Comparison of ENCODE assay signal across 7 cellular contexts in the genomic region with DNA sequence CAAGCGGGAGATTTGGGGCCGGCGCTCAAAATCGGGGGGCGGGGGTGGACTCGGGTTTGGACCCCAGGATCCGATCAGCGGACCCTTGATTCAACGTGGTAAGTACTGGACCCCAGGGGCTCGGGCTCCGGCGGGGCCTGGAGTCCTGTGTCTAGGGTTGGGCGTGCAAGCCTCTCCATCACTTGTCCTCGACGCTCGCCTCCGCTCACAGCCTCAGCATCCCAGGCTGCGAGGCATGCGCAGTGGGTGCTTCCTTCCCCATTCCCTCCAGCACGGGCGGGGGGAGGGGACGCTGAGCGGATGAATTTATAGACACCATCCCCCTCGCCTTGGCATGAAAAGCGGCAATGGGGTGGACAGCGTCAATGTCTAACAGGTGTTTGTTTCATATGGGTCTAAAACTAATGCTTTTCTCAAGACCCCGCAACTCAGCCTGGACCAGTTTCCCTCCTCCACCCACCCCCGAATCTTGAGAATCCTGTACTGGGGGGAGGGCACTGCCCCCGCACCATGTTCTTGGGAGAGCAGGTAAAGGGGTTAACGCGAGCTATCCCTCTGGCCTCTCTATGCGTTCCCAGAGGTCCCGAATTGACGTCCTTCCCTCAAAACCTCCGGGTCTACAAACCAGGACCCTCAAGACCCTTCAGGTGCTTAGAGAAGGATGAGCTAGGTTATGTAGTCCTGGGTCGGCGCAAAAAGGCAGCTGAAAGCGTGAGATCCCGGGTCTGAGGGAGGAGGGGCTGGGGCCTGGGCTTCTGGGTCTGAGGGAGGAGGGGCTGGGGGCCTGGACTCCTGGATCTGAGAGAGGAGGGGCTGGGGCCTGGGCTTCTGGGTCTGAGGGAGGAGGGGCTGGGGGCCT. TPM values are rescaled to one million over a fixed set of nuclear protein-coding genes. Genes with fewer than 3 reads are reported as not detected.
DNase-seq lines count a peak whose midpoint lies in the region; ATAC-seq, FAIRE-seq and TF ChIP-seq lines count a peak whose summit lies in the region.

No MANE protein-coding gene starts in this region.

- peak overlapping the region; percentile 52 for H3K4me3 ChIP-seq in brain microvascular endothelial cell (ENCODE audit: low read depth, low read length)
- H3K4me3 ChIP-seq in iPS-11a (ENCODE audit: low read depth, low read length): peak overlapping the region; percentile 42
- H3K4me3 ChIP-seq in sigmoid colon: peak overlapping the region; percentile 32 to 46 (median 39)

- TF ChIP-seq CTCF in brain microvascular endothelial cell (IDR thresholded peaks at IDR 0.05; ENCODE audit: low read depth, low read length, missing control alignments) (no peak), sigmoid colon (IDR thresholded peaks at IDR 0.05) (no peak)

- H3K27ac ChIP-seq in brain microvascular endothelial cell (no peak overlapping the region), sigmoid colon (peak overlapping the region; percentile 32 to 70 (median 58))

- 15 to 16% methylated on average over 39 of the region's 39 CpGs for WGBS in sigmoid colon, 2 donors

- H3K27me3 ChIP-seq in brain microvascular endothelial cell (replicated peaks): no peaks in the 10 kb centered on the region
- H3K27me3 ChIP-seq in sigmoid colon: peaks cover 4 to 35% (median 31%) of the 10 kb centered on the region in 3 donors

- no peak for FAIRE-seq in H54 (lab: Jason Lieb, UNC)

- peak; percentile 74 for DNase-seq in H54 (ENCODE audit: insufficient read length, low spot score)
- DNase-seq in NCI-H526 treated with DMSO at 0.1 percent for 48 hours (lab: John Stamatoyannopoulos, UW): peak; percentile 8
- DNase-seq in brain microvascular endothelial cell: peak; percentile 61
- no peak for DNase-seq in sigmoid colon
- no peak for DNase-seq in RKO (ENCODE audit: low spot score)

- intact Hi-C loops in sigmoid colon (cut with DNase I): loop anchor here (2.0 kb wide), 1 partner anchor 75 kb away; a partner anchor contains a TSS

- H3K36me3 ChIP-seq in brain microvascular endothelial cell (replicated peaks): no peaks in the 10 kb centered on the region
- peaks cover 0 to 17% (median 14%) of the 10 kb centered on the region in 4 donors for H3K36me3 ChIP-seq in sigmoid colon

- in situ Hi-C loops in brain microvascular endothelial cell (cut with HindIII; ENCODE audit: low pct_ligation_motif_present, low sequenced_read_pairs): no loop called here

- no peaks in the 10 kb centered on the region for H3K9me3 ChIP-seq in sigmoid colon

- peaks cover 0 to 31% (median 26%) of the 10 kb centered on the region in 4 donors for H3K4me1 ChIP-seq in sigmoid colon

- ATAC-seq in HG03095 (IDR thresholded peaks at IDR 0.05; ENCODE audit: unreplicated experiment): no peak

- TF ChIP-seq EP300 in sigmoid colon (IDR thresholded peaks at IDR 0.05): no peak

- TF ChIP-seq POLR2A in H54 (IDR thresholded peaks at IDR 0.05; ENCODE audit: low read depth, low read length): peak; percentile 25; the same call in 1 of the 2 replicates
- no peak for TF ChIP-seq POLR2A in sigmoid colon (IDR thresholded peaks at IDR 0.05)

RNA-seq across cellular contexts. Expression of a gene that starts 0.6 kb away (rescaled TPM):
- 10 to 100 TPM in 1 of 4 donors, 1 to 10 TPM in 3; 3.6 to 28.5 (median 4.3) TPM for total RNA-seq in sigmoid colon
- polyA plus RNA-seq in sigmoid colon: 1 to 10 TPM in 2 of 3 donors, under 1 TPM in 1; 0.69 to 4.2 (median 2.4) TPM

RNA-seq across cellular contexts. Expression of a gene that starts 2.1 kb away (rescaled TPM):
- 1 to 10 TPM in 3 of 4 donors, under 1 TPM in 1; 0.49 to 1.7 (median 1.5) TPM for total RNA-seq in sigmoid colon
- 1 to 10 TPM in 1 of 3 donors, not detected in 2; 3.1 TPM for polyA plus RNA-seq in sigmoid colon

RNA-seq across cellular contexts. Expression of a gene that starts 14.4 kb away (rescaled TPM):
- total RNA-seq in sigmoid colon: 100 to 1,000 TPM; 106 to 175 (median 160) TPM
- polyA plus RNA-seq in sigmoid colon: 100 to 1,000 TPM in 2 of 3 donors, 10 to 100 TPM in 1; 84.1 to 172 (median 101) TPM

RNA-seq across cellular contexts. Expression of a gene that starts 25.7 kb away (rescaled TPM):
- total RNA-seq in sigmoid colon: 1 to 10 TPM; 4.6 to 9.2 (median 6.5) TPM
- polyA plus RNA-seq in sigmoid colon: 10 to 100 TPM in 2 of 3 donors, 1 to 10 TPM in 1; 9.0 to 43.6 (median 10.2) TPM

RNA-seq across cellular contexts. Expression of a gene that starts 25.8 kb away (rescaled TPM):
- 10 to 100 TPM; 28.2 to 59.1 (median 32.6) TPM for total RNA-seq in sigmoid colon
- polyA plus RNA-seq in sigmoid colon: 100 to 1,000 TPM in 1 of 3 donors, 10 to 100 TPM in 2; 50.9 to 125 (median 64.9) TPM

Comparison
In these comparisons a context has a peak if more than half of its experiments do, and no peak if none do; other contexts are left out.
1. DNase-seq: peak in H54 (single experiment), NCI-H526 treated with DMSO at 0.1 percent for 48 hours (single experiment) and brain microvascular endothelial cell (single experiment); none in sigmoid colon (single experiment) and RKO (single experiment).
2. Peak in every context shown above with its lines, with median percentiles within 50 percentile points of each other: H3K4me3 ChIP-seq.